29 cellular contexts compared by ENCODE assay signal in the genomic region with DNA sequence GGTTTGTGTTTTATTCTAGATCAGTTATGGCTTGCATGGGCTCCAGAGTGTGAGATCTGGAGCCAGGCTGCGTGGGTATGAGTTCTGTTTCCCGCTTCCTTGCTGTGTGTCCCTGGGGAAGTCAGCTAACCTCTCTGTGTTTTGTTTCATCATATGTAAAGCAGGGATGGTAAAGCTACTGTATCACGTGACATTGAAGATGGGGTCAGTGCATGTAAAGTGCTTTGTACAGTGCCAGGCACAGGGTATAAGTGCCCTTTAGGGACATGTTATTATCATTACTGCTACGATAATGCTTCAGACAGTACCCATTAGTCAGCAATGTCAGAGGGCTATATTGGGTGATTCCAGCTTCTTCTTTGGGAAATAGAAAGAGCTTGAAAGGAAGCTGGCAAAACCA.
"Had no signal": no experiment of that assay in that cellular context is flagged by ENCODE, and none has a peak within 500 bp of the region (broad histone marks: within the 10 kb centered on the region; RNA-seq: fewer than 3 reads in every experiment).

No MANE protein-coding gene starts in this region.

- H3K9me3 ChIP-seq: left lung, lower lobe of right lung, pancreas, prostate gland, tibial nerve, uterus had no signal

- DNase-seq: hypothalamus; immature natural killer cell; kidney; left colon; left lung; lower lobe of right lung; mammary epithelial cell; mesenchymal stem cell; naive B cell; nucleus accumbens; pancreas; retina; right cardiac atrium; stimulated activated CD4-positive, alpha-beta T cell treated with anti-CD3 and anti-CD28 coated beads, Interleukin-12 subunit alpha, Interleukin-12 subunit beta, amount 100 ng/mL, for 4 hours; stimulated activated CD4-positive, alpha-beta T cell treated with anti-CD3 and anti-CD28 coated beads, Interleukin-4, amount 100 ng/mL, for 4 hours; stimulated activated CD8-positive, alpha-beta memory T cell treated with anti-CD3 and anti-CD28 coated beads, Interleukin-4, amount 100 ng/mL, for 48 hours; stimulated activated naive CD4-positive, alpha-beta T cell treated with Interleukin-2 at 50 U/mL for 16 hours; stimulated activated naive CD8-positive, alpha-beta T cell treated with anti-CD3 and anti-CD28 coated beads, Interleukin-15, amount 100 ng/mL, for 72 hours; substantia nigra; uterus had no signal

- H3K4me3 Mint-ChIP-seq: immature natural killer cell; mesothelial cell of epicardium; naive B cell; natural killer cell treated with Interleukin-12 subunit alpha and Interleukin-12 subunit beta and Interleukin-15 and Interleukin-18, amount 100 ng/mL, for 72 hours; neural crest cell; stimulated activated memory B cell treated with anti-CD40 and anti-IgM and Interleukin-4, amounts not matched to agents 10 μg/mL and 1 μg/mL and 100 μg/mL, for 72 hours; stimulated activated naive CD8-positive, alpha-beta T cell treated with anti-CD3 and anti-CD28 coated beads, Interleukin-15, amount 100 ng/mL, for 72 hours; type B pancreatic cell had no signal

- H3K36me3 Mint-ChIP-seq: immature natural killer cell; mesothelial cell of epicardium; naive B cell; natural killer cell treated with Interleukin-12 subunit alpha and Interleukin-12 subunit beta and Interleukin-15 and Interleukin-18, amount 100 ng/mL, for 72 hours; stimulated activated memory B cell treated with anti-CD40 and anti-IgM and Interleukin-4, amounts not matched to agents 10 μg/mL and 1 μg/mL and 100 μg/mL, for 72 hours; type B pancreatic cell had no signal

- FAIRE-seq: islet of Langerhans, kidney, pancreas had no signal

- H3K4me3 ChIP-seq: left lung, lower lobe of right lung, pancreas, prostate gland, smooth muscle cell, tibial nerve, uterus had no signal

- H3K4me1 ChIP-seq: left lung, lower lobe of right lung, pancreas, prostate gland, uterus had no signal

- H3K9me3 Mint-ChIP-seq: immature natural killer cell; mesothelial cell of epicardium; natural killer cell treated with Interleukin-12 subunit alpha and Interleukin-12 subunit beta and Interleukin-15 and Interleukin-18, amount 100 ng/mL, for 72 hours; stimulated activated naive CD8-positive, alpha-beta T cell treated with anti-CD3 and anti-CD28 coated beads, Interleukin-15, amount 100 ng/mL, for 72 hours had no signal

- H3K27ac ChIP-seq: left lung, lower lobe of right lung, pancreas, prostate gland, tibial nerve, uterus had no signal

- H3K4me2 ChIP-seq: smooth muscle cell had no signal

- H3K36me3 ChIP-seq: left lung, lower lobe of right lung, pancreas, prostate gland, tibial nerve, uterus had no signal

- H3K27ac Mint-ChIP-seq: immature natural killer cell; mesothelial cell of epicardium; naive B cell; natural killer cell treated with Interleukin-12 subunit alpha and Interleukin-12 subunit beta and Interleukin-15 and Interleukin-18, amount 100 ng/mL, for 72 hours; stimulated activated memory B cell treated with anti-CD40 and anti-IgM and Interleukin-4, amounts not matched to agents 10 μg/mL and 1 μg/mL and 100 μg/mL, for 72 hours; type B pancreatic cell had no signal

- H3K4me1 Mint-ChIP-seq: immature natural killer cell; naive B cell; stimulated activated memory B cell treated with anti-CD40 and anti-IgM and Interleukin-4, amounts not matched to agents 10 μg/mL and 1 μg/mL and 100 μg/mL, for 72 hours; stimulated activated naive CD8-positive, alpha-beta T cell treated with anti-CD3 and anti-CD28 coated beads, Interleukin-15, amount 100 ng/mL, for 72 hours had no signal

- ATAC-seq: left colon; left lung; lower lobe of right lung; natural killer cell treated with Interleukin-12 subunit alpha and Interleukin-12 subunit beta and Interleukin-15 and Interleukin-18, amount 100 ng/mL, for 72 hours; pancreas; right cardiac atrium; stimulated activated memory B cell treated with anti-CD40 and anti-IgM and Interleukin-4, amounts not matched to agents 10 μg/mL and 1 μg/mL and 100 μg/mL, for 72 hours; stimulated activated naive CD8-positive, alpha-beta T cell treated with anti-CD3 and anti-CD28 coated beads, Interleukin-15, amount 100 ng/mL, for 72 hours had no signal
